8 cellular contexts compared by ENCODE assay signal in genomic region chr13:41053384-41053826, GRCh38. TPM values are rescaled to one million over a fixed set of nuclear protein-coding genes. Genes with fewer than 3 reads are reported as not detected.
DNase-seq lines count a peak whose midpoint lies in the region; ATAC-seq and TF ChIP-seq lines count a peak whose summit lies in the region.

No MANE protein-coding gene starts in this region.

- peaks cover 1% of the 10 kb centered on the region for H3K4me1 ChIP-seq in smooth muscle cell (ENCODE audit: low read depth)
- H3K4me1 ChIP-seq in H9 (ENCODE audit: insufficient read depth, low read length): no peaks in the 10 kb centered on the region

- no peak overlapping the region for H4K8ac ChIP-seq in H9 (replicated peaks; ENCODE audit: insufficient read length, low read depth, low read length)

- DNase-seq in activated CD8-positive, alpha-beta memory T cell treated with anti-CD3 and anti-CD28 coated beads, Interleukin-2, amount 10 ng/mL, durations not matched to agents 7 days and 5 days: no peak
- DNase-seq in activated CD8-positive, alpha-beta memory T cell treated with anti-CD3 and anti-CD28 coated beads, Interleukin-2, amount 50 U/mL, for 4 hours: no peak
- DNase-seq in dermis microvascular lymphatic vessel endothelial cell (ENCODE audit: low read depth in 2 of 2): peak; percentile 30 to 54
- no peak for DNase-seq in smooth muscle cell (lab: John Stamatoyannopoulos, UW; ENCODE audit: unreplicated experiment)
- no peak for DNase-seq in T1000 (lab: John Stamatoyannopoulos, UW)
- DNase-seq in RPMI8226: no peak
- DNase-seq in H9: no peak

- no peaks in the 10 kb centered on the region for H3K23me2 ChIP-seq in H9 (ENCODE audit: insufficient read length, low read depth, low read length, poor library complexity, severe bottlenecking)

- H2BK120ac ChIP-seq in H9 (ENCODE audit: low read depth, low read length, poor library complexity, severe bottlenecking): no peak overlapping the region

- H4K91ac ChIP-seq in H9 (ENCODE audit: insufficient read length, low read depth, low read length): no peak overlapping the region

- no peak overlapping the region for H3K4me3 ChIP-seq in smooth muscle cell

- H2BK20ac ChIP-seq in H9 (ENCODE audit: low read depth, low read length, poor library complexity, severe bottlenecking): no peak overlapping the region

- no peak overlapping the region for H3K9ac ChIP-seq in smooth muscle cell (ENCODE audit: low read depth)
- H3K9ac ChIP-seq in H9 (ENCODE audit: extremely low read depth, insufficient read length, low read length): no peak overlapping the region

- H3K18ac ChIP-seq in H9 (ENCODE audit: insufficient read length, low read depth, low read length): no peak overlapping the region

- WGBS in smooth muscle cell (ENCODE audit: low lambda C conversion rate): 81% methylated on average over 2 of the region's 2 CpGs
- no CpG with 5 or more reads among the region's 2 CpGs for WGBS in H9 (ENCODE audit: extremely low coverage, insufficient read length, low lambda C conversion rate)

- H3T11ph ChIP-seq in H9 (ENCODE audit: low read length): no peak overlapping the region

- no peak overlapping the region for H3K23ac ChIP-seq in H9 (ENCODE audit: insufficient read length, low read depth, low read length)

- H3K36me3 ChIP-seq in smooth muscle cell (ENCODE audit: low read depth): no peaks in the 10 kb centered on the region

- no peaks in the 10 kb centered on the region for H3K27me3 ChIP-seq in smooth muscle cell (ENCODE audit: low read depth)
- H3K27me3 ChIP-seq in H9 (ENCODE audit: insufficient read depth, low read length): no peaks in the 10 kb centered on the region

- no peak overlapping the region for H2BK15ac ChIP-seq in H9 (ENCODE audit: low read depth, low read length)

- H3K56ac ChIP-seq in H9 (ENCODE audit: insufficient read length, low read depth, low read length): no peak overlapping the region

- ATAC-seq in activated CD8-positive, alpha-beta memory T cell treated with anti-CD3 and anti-CD28 coated beads, Interleukin-2, amount 10 ng/mL, durations not matched to agents 7 days and 5 days: no peak
- peak; percentile 46 for ATAC-seq in HG03575 (IDR thresholded peaks at IDR 0.05; ENCODE audit: extremely low read depth, insufficient number of reproducible peaks, low FRiP score, unreplicated experiment)

- TF ChIP-seq CTCF in smooth muscle cell (IDR thresholded peaks at IDR 0.05; ENCODE audit: borderline replicate concordance, insufficient read depth, poor library complexity, severe bottlenecking) (no peak), H9 (conservative IDR thresholded peaks at IDR 0.05) (no peak)

- peaks cover 17% of the 10 kb centered on the region for H3K36me3 Mint-ChIP-seq in activated CD8-positive, alpha-beta memory T cell treated with anti-CD3 and anti-CD28 coated beads, Interleukin-2, amount 10 ng/mL, durations not matched to agents 7 days and 5 days
- peaks cover 12 to 18% (median 12%) of the 10 kb centered on the region in 3 experiments for H3K36me3 Mint-ChIP-seq in H9 (ENCODE audit: insufficient read depth in 1 of 3, low read depth in 3 of 3)

- no peak overlapping the region for H3K4ac ChIP-seq in H9 (ENCODE audit: low read depth, low read length)

- H4K5ac ChIP-seq in H9 (ENCODE audit: insufficient read length, low read depth, low read length): no peak overlapping the region

- H3K9me3 ChIP-seq in smooth muscle cell (replicated peaks; ENCODE audit: low read depth): no peaks in the 10 kb centered on the region
- peaks cover 10% of the 10 kb centered on the region for H3K9me3 ChIP-seq in H9 (ENCODE audit: control insufficient read depth, low read depth, low read length)

- H3K27ac Mint-ChIP-seq in activated CD8-positive, alpha-beta memory T cell treated with anti-CD3 and anti-CD28 coated beads, Interleukin-2, amount 10 ng/mL, durations not matched to agents 7 days and 5 days: no peak overlapping the region
- H3K27ac Mint-ChIP-seq in H9: no peak overlapping the region

- peaks cover 4% of the 10 kb centered on the region for H3K9me3 Mint-ChIP-seq in activated CD8-positive, alpha-beta memory T cell treated with anti-CD3 and anti-CD28 coated beads, Interleukin-2, amount 10 ng/mL, durations not matched to agents 7 days and 5 days (ENCODE audit: low read depth)
- H3K9me3 Mint-ChIP-seq in H9: peaks cover 12% of the 10 kb centered on the region in 2 experiments

- H3K79me1 ChIP-seq in H9 (ENCODE audit: insufficient read depth, low read depth, low read length, poor library complexity, severe bottlenecking): peaks cover 4% of the 10 kb centered on the region

- H3K14ac ChIP-seq in H9 (ENCODE audit: insufficient read depth, low read length): no peak overlapping the region

- H2AK5ac ChIP-seq in H9 (ENCODE audit: insufficient read length, low read length): no peak overlapping the region

- peak overlapping the region; percentile 16 for H3K27ac ChIP-seq in smooth muscle cell (ENCODE audit: low read depth)
- no peak overlapping the region for H3K27ac ChIP-seq in H9 (ENCODE audit: insufficient read length, low read depth, low read length)

- H4K20me1 ChIP-seq in smooth muscle cell (ENCODE audit: low read depth) (peaks cover 94% of the 10 kb centered on the region), H9 (ENCODE audit: control insufficient read depth, insufficient read depth, insufficient read length) (no peaks in the 10 kb centered on the region)

- H3K4me1 Mint-ChIP-seq in activated CD8-positive, alpha-beta memory T cell treated with anti-CD3 and anti-CD28 coated beads, Interleukin-2, amount 10 ng/mL, durations not matched to agents 7 days and 5 days: peaks cover 50% of the 10 kb centered on the region
- peaks cover 10% of the 10 kb centered on the region in 2 experiments for H3K4me1 Mint-ChIP-seq in H9

- no peak overlapping the region for H2BK12ac ChIP-seq in H9 (ENCODE audit: insufficient read length, low read depth, low read length)

- peaks cover 100% of the 10 kb centered on the region for H3K79me2 ChIP-seq in smooth muscle cell (ENCODE audit: low read depth)
- no peaks in the 10 kb centered on the region for H3K79me2 ChIP-seq in H9 (ENCODE audit: insufficient read depth, low read length)

- no peaks in the 10 kb centered on the region for H3K27me3 Mint-ChIP-seq in activated CD8-positive, alpha-beta memory T cell treated with anti-CD3 and anti-CD28 coated beads, Interleukin-2, amount 10 ng/mL, durations not matched to agents 7 days and 5 days
- H3K27me3 Mint-ChIP-seq in H9 (ENCODE audit: low read depth): no peaks in the 10 kb centered on the region

- H2AFZ ChIP-seq in smooth muscle cell (ENCODE audit: low read depth) (no peak overlapping the region), H9 (ENCODE audit: low read length) (no peak overlapping the region)

- no peak overlapping the region for H2BK5ac ChIP-seq in H9 (ENCODE audit: insufficient read length, low read length)

- H3K4me3 Mint-ChIP-seq in activated CD8-positive, alpha-beta memory T cell treated with anti-CD3 and anti-CD28 coated beads, Interleukin-2, amount 10 ng/mL, durations not matched to agents 7 days and 5 days: peak overlapping the region; percentile 14
- H3K4me3 Mint-ChIP-seq in H9: no peak overlapping the region

- CTCF ChIA-PET in activated CD8-positive, alpha-beta memory T cell treated with anti-CD3 and anti-CD28 coated beads, Interleukin-2, amount 10 ng/mL, durations not matched to agents 7 days and 5 days (lab: Charles Lee): interaction anchor here (0.7 to 4.0 kb wide), 17 partner anchors 10 to 173 kb away, joined by 3 to 29 read pairs (median 6); partner anchors contain the start of gene ELF1

- H3K4me2 ChIP-seq in smooth muscle cell (no peak overlapping the region), H9 (ENCODE audit: insufficient read depth, insufficient read length, low read length) (no peak overlapping the region)

- H3F3A ChIP-seq in smooth muscle cell (ENCODE audit: low read depth): no peaks in the 10 kb centered on the region

RNA-seq across cellular contexts. Expression of gene WBP4, which starts 7.9 kb away (rescaled TPM):
- 10 to 100 TPM in 1 of 2 experiments, 1 to 10 TPM in 1; 8.4 to 13.2 TPM for total RNA-seq in activated CD8-positive, alpha-beta memory T cell treated with anti-CD3 and anti-CD28 coated beads, Interleukin-2, amount 10 ng/mL, durations not matched to agents 7 days and 5 days
- 4.7 TPM in 2 replicates for total RNA-seq in dermis microvascular lymphatic vessel endothelial cell
- total RNA-seq in smooth muscle cell: 4.7 and 9.7 TPM in 2 replicates
- 5.0 and 5.9 TPM in 2 replicates for polyA plus RNA-seq in smooth muscle cell
- 7.1 and 7.2 TPM in 2 replicates for total RNA-seq in H9 (2021)

RNA-seq across cellular contexts. Expression of gene ELF1, which starts 34.3 kb away (rescaled TPM):
- total RNA-seq in activated CD8-positive, alpha-beta memory T cell treated with anti-CD3 and anti-CD28 coated beads, Interleukin-2, amount 10 ng/mL, durations not matched to agents 7 days and 5 days: 100 to 1,000 TPM; 120 to 143 TPM
- total RNA-seq in dermis microvascular lymphatic vessel endothelial cell (71.9 and 106 TPM in 2 replicates), smooth muscle cell (31.8 and 53.1 TPM in 2 replicates), H9 (2021) (14.8 and 15.5 TPM in 2 replicates)
- 21.2 and 28.7 TPM in 2 replicates for polyA plus RNA-seq in smooth muscle cell

Comparison
In these comparisons a context has a peak if more than half of its experiments do, and no peak if none do; other contexts are left out.
1. DNase-seq: peak in dermis microvascular lymphatic vessel endothelial cell (2 of 2); none in activated CD8-positive, alpha-beta memory T cell treated with anti-CD3 and anti-CD28 coated beads, Interleukin-2, amount 10 ng/mL, durations not matched to agents 7 days and 5 days (single experiment), activated CD8-positive, alpha-beta memory T cell treated with anti-CD3 and anti-CD28 coated beads, Interleukin-2, amount 50 U/mL, for 4 hours (single experiment), smooth muscle cell (single experiment), T1000 (single experiment), RPMI8226 (single experiment) and H9 (single experiment).